27 cellular contexts compared by ENCODE assay signal in genomic region chr19:28578208-28578607, GRCh38.
DNase-seq lines count a peak whose midpoint lies in the region; ATAC-seq, FAIRE-seq and TF ChIP-seq lines count a peak whose summit lies in the region.
"Had no signal": no experiment of that assay in that cellular context is flagged by ENCODE, and none has a peak within 500 bp of the region (broad histone marks: within the 10 kb centered on the region; RNA-seq: fewer than 3 reads in every experiment).

No MANE protein-coding gene starts in this region.

- H3K27ac Mint-ChIP-seq in activated T-helper 1 cell treated with anti-CD3 and anti-CD28 coated beads, Interleukin-12 subunit alpha, Interleukin-12 subunit beta, Interleukin-2, Interleukin-4 antibody, amounts not matched to agents 30 ng/mL and 10 ng/mL and 1 ng/mL, durations not matched to agents 14 hours and 24 hours and 36 hours: peak overlapping the region; percentile 40
- peak overlapping the region; percentile 62 for H3K27ac Mint-ChIP-seq in glutamatergic neuron (ENCODE audit: unreplicated experiment)
- H3K27ac Mint-ChIP-seq: CD14-positive monocyte; CD4-positive, alpha-beta T cell had no signal

- no peaks in the 10 kb centered on the region for H3K27me3 ChIP-seq in spleen (replicated peaks in 1 of 7)
- no peaks in the 10 kb centered on the region for H3K27me3 ChIP-seq in small intestine (ENCODE audit: control insufficient read depth in 2 of 2, insufficient read depth in 2 of 2, low read length in 2 of 2)
- H3K27me3 ChIP-seq: BE2C; BLaER1 treated with 17β-estradiol and CSF1 and Interleukin-3, amounts not matched to agents 10 nM and 100 nM had no signal

- no peaks in the 10 kb centered on the region for H3K36me3 Mint-ChIP-seq in activated T-helper 1 cell treated with anti-CD3 and anti-CD28 coated beads, Interleukin-12 subunit alpha, Interleukin-12 subunit beta, Interleukin-2, Interleukin-4 antibody, amounts not matched to agents 30 ng/mL and 10 ng/mL and 1 ng/mL, durations not matched to agents 14 hours and 24 hours and 36 hours (ENCODE audit: low read depth)
- no peaks in the 10 kb centered on the region for H3K36me3 Mint-ChIP-seq in glutamatergic neuron (ENCODE audit: unreplicated experiment)
- H3K36me3 Mint-ChIP-seq: CD14-positive monocyte; CD8-positive, alpha-beta memory T cell had no signal

- TF ChIP-seq POLR2A in spleen (IDR thresholded peaks at IDR 0.05): no peak

- H3K4me3 Mint-ChIP-seq in activated T-helper 1 cell treated with anti-CD3 and anti-CD28 coated beads, Interleukin-12 subunit alpha, Interleukin-12 subunit beta, Interleukin-2, Interleukin-4 antibody, amounts not matched to agents 30 ng/mL and 10 ng/mL and 1 ng/mL, durations not matched to agents 14 hours and 24 hours and 36 hours: no peak overlapping the region
- H3K4me3 Mint-ChIP-seq in glutamatergic neuron (ENCODE audit: unreplicated experiment): no peak overlapping the region
- H3K4me3 Mint-ChIP-seq: CD14-positive monocyte; CD4-positive, alpha-beta T cell; CD8-positive, alpha-beta memory T cell had no signal

- H3K27ac ChIP-seq in HEK293 (ENCODE audit: extremely low read depth, low read depth, low read length) (no peak overlapping the region), spleen (no peak overlapping the region), small intestine (ENCODE audit: low read depth in 1 of 2, low read length in 1 of 2) (no peak overlapping the region)
- H3K27ac ChIP-seq: A549; BLaER1 treated with 17β-estradiol and CSF1 and Interleukin-3, amounts not matched to agents 10 nM and 100 nM; GM23248 had no signal

- no peak for FAIRE-seq in small intestine (lab: Jason Lieb, UNC)
- FAIRE-seq: D721Med, GM12891, GM18507, H1 had no signal

- CTCF ChIA-PET in HEK293 (lab: Yijun Ruan, JAX): interaction anchor here (1.1 to 1.5 kb wide), 2 partner anchors 11 to 55 kb away, joined by 3 to 5 read pairs; no protein-coding TSS in a partner anchor

- WGBS in spleen, 5 donors: 85 to 92% (median 90%) methylated on average over 8 of the region's 8 CpGs
- WGBS in small intestine, 3 donors: 86 to 93% (median 92%) methylated on average over 8 of the region's 8 CpGs

- ATAC-seq in HG03280 (IDR thresholded peaks at IDR 0.05; ENCODE audit: unreplicated experiment): no peak
- ATAC-seq in HG02610 (IDR thresholded peaks at IDR 0.05; ENCODE audit: unreplicated experiment): no peak
- ATAC-seq: A549 had no signal

- no peaks in the 10 kb centered on the region for H3K9me3 Mint-ChIP-seq in activated T-helper 1 cell treated with anti-CD3 and anti-CD28 coated beads, Interleukin-12 subunit alpha, Interleukin-12 subunit beta, Interleukin-2, Interleukin-4 antibody, amounts not matched to agents 30 ng/mL and 10 ng/mL and 1 ng/mL, durations not matched to agents 14 hours and 24 hours and 36 hours
- H3K9me3 Mint-ChIP-seq in glutamatergic neuron (ENCODE audit: unreplicated experiment): peaks cover 14% of the 10 kb centered on the region
- H3K9me3 Mint-ChIP-seq: CD4-positive, alpha-beta T cell had no signal

- H3K4me3 ChIP-seq in HEK293 (ENCODE audit: low read depth, low read length) (no peak overlapping the region), spleen (no peak overlapping the region), small intestine (ENCODE audit: low read depth in 1 of 2, low read length in 2 of 2) (no peak overlapping the region)
- H3K4me3 ChIP-seq: A549; BLaER1 treated with 17β-estradiol and CSF1 and Interleukin-3, amounts not matched to agents 10 nM and 100 nM; GM23248 had no signal

- no peak for DNase-seq in activated T-helper 1 cell treated with anti-CD3 and anti-CD28 coated beads, Interleukin-12 subunit alpha, Interleukin-12 subunit beta, Interleukin-2, Interleukin-4 antibody, amounts not matched to agents 30 ng/mL and 10 ng/mL and 1 ng/mL, durations not matched to agents 14 hours and 24 hours and 36 hours (ENCODE audit: low spot score)
- DNase-seq in glutamatergic neuron: no peak
- DNase-seq in spleen: peak; percentile 23
- no peak for DNase-seq in NCI-H2029 treated with DMSO at 0.1 percent for 48 hours (lab: John Stamatoyannopoulos, UW)
- DNase-seq in small intestine: no peak
- DNase-seq: 8988T; ACHN; AML-193; BE2C; CD4-positive, alpha-beta T cell; CD8-positive, alpha-beta memory T cell; DMS 273 treated with DMSO at 0.1 percent for 48 hours; DMS79; GF-D8; GM23248; H7; HCEC 1CT had no signal

- H3K4me1 Mint-ChIP-seq in activated T-helper 1 cell treated with anti-CD3 and anti-CD28 coated beads, Interleukin-12 subunit alpha, Interleukin-12 subunit beta, Interleukin-2, Interleukin-4 antibody, amounts not matched to agents 30 ng/mL and 10 ng/mL and 1 ng/mL, durations not matched to agents 14 hours and 24 hours and 36 hours (ENCODE audit: low read depth): no peaks in the 10 kb centered on the region
- peaks cover 23% of the 10 kb centered on the region for H3K4me1 Mint-ChIP-seq in glutamatergic neuron (ENCODE audit: low read depth, unreplicated experiment)
- H3K4me1 Mint-ChIP-seq: CD14-positive monocyte; CD8-positive, alpha-beta memory T cell had no signal

- TF ChIP-seq CTCF in HEK293 (tag by site-specific recombination; IDR thresholded peaks at IDR 0.05) (no peak), glutamatergic neuron (IDR thresholded peaks at IDR 0.05; ENCODE audit: partially characterized antibody, unreplicated experiment) (no peak), spleen (IDR thresholded peaks at IDR 0.05 in 8 of 11, conservative IDR thresholded peaks at IDR 0.05 in 3 of 11) (no peak)

- H3K4me1 ChIP-seq in HEK293 (ENCODE audit: control insufficient read depth, insufficient read depth, low read length) (peaks cover 7% of the 10 kb centered on the region), spleen (no peaks in the 10 kb centered on the region), small intestine (ENCODE audit: control insufficient read depth in 2 of 2, insufficient read depth in 1 of 2, low read depth in 1 of 2, low read length in 1 of 2) (no peaks in the 10 kb centered on the region)
- H3K4me1 ChIP-seq: A549, BE2C had no signal

- intact Hi-C loops in activated T-helper 1 cell treated with anti-CD3 and anti-CD28 coated beads, Interleukin-12 subunit alpha, Interleukin-12 subunit beta, Interleukin-2, Interleukin-4 antibody, amounts not matched to agents 30 ng/mL and 10 ng/mL and 1 ng/mL, durations not matched to agents 14 hours and 24 hours and 36 hours (cut with micrococcal nuclease): no loop called here
- intact Hi-C loops in spleen (cut with DNase I; ENCODE audit: low total_unique reads): no loop called here

- peaks cover 2% of the 10 kb centered on the region for H3K27me3 Mint-ChIP-seq in activated T-helper 1 cell treated with anti-CD3 and anti-CD28 coated beads, Interleukin-12 subunit alpha, Interleukin-12 subunit beta, Interleukin-2, Interleukin-4 antibody, amounts not matched to agents 30 ng/mL and 10 ng/mL and 1 ng/mL, durations not matched to agents 14 hours and 24 hours and 36 hours (ENCODE audit: insufficient read depth)
- H3K27me3 Mint-ChIP-seq in glutamatergic neuron (ENCODE audit: unreplicated experiment): peaks cover 8% of the 10 kb centered on the region
- H3K27me3 Mint-ChIP-seq: CD4-positive, alpha-beta T cell; CD8-positive, alpha-beta memory T cell had no signal

- H3K9me3 ChIP-seq in HEK293 (ENCODE audit: control insufficient read depth, insufficient read depth, low read depth, low read length): no peaks in the 10 kb centered on the region
- H3K9me3 ChIP-seq in spleen: peaks cover 0 to 15% (median 0%) of the 10 kb centered on the region in 8 donors
- H3K9me3 ChIP-seq in small intestine (ENCODE audit: control insufficient read depth, low read depth): no peaks in the 10 kb centered on the region
- H3K9me3 ChIP-seq: BE2C; BLaER1 treated with 17β-estradiol and CSF1 and Interleukin-3, amounts not matched to agents 10 nM and 100 nM had no signal

- POLR2A ChIA-PET in HEK293 (lab: Yijun Ruan, JAX): no interaction called here

- H3K36me3 ChIP-seq in HEK293 (ENCODE audit: control insufficient read depth in 2 of 2, insufficient read depth in 1 of 2, low read length in 2 of 2): peaks cover 0 to 5% of the 10 kb centered on the region in 2 experiments; a peak in 2 of 3 replicates
- H3K36me3 ChIP-seq in spleen: no peaks in the 10 kb centered on the region
- H3K36me3 ChIP-seq in small intestine (ENCODE audit: control insufficient read depth in 2 of 2, insufficient read depth in 2 of 2, low read length in 2 of 2): no peaks in the 10 kb centered on the region
- H3K36me3 ChIP-seq: BE2C; BLaER1 treated with 17β-estradiol and CSF1 and Interleukin-3, amounts not matched to agents 10 nM and 100 nM had no signal

TF ChIP-seq in HEK293, 187 proteins besides CTCF, POLR2A, EP300 and RAD21:
- TF ChIP-seq ZNF19 (tag by site-specific recombination; IDR thresholded peaks at IDR 0.05; ENCODE audit: low read depth): no peak
- no peak for TF ChIP-seq ZBTB1 (tag by site-specific recombination; IDR thresholded peaks at IDR 0.05)
- no peak for TF ChIP-seq ZNF433 (tag by site-specific recombination; IDR thresholded peaks at IDR 0.05; ENCODE audit: low read depth)
- peak; percentile 94 for TF ChIP-seq ZNF121 (tag by site-specific recombination; IDR thresholded peaks at IDR 0.05)
- TF ChIP-seq ZNF837 (tag by site-specific recombination; IDR thresholded peaks at IDR 0.05): no peak
- no peak for TF ChIP-seq FEZF1 (tag by site-specific recombination; IDR thresholded peaks at IDR 0.05)
